Comparison of ENCODE assay signal across 1 cellular context in the genomic region with DNA sequence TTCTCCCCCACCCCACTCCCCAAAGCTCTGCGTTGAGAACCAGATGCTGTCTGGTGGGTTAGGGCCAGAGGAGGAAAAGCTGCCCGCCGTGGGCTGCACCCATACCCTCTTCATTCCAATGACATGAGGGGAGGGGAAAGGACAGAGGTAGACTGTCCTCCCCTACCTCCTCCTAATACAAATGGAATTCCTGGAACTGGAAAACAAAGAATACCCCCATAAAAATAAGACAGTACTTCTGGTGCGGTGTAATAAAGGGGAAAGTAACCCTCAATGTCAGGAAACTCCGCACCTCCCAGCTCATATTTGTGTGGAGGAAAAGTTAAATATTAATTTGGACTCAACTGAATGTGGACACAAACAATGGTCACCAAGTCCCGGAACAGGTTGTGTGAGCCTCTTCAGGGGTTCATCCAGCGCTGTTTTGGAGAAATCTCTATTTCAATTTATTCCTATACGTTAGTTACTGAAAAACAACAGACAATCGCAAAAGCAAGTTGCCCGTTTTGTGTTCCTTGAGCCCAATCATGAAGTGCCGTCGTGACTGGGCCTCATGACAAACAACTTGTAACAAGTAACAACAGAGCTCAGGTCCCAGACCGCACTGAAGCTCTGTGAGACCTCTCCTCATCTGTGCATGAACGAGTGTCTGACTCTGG.
TF ChIP-seq lines count a peak whose summit lies in the region.

No MANE protein-coding gene starts in this region.

TF ChIP-seq in GM23338, 12 proteins besides CTCF, POLR2A, EP300 and RAD21 (continued from another document):
- TF ChIP-seq, protein P1, sequence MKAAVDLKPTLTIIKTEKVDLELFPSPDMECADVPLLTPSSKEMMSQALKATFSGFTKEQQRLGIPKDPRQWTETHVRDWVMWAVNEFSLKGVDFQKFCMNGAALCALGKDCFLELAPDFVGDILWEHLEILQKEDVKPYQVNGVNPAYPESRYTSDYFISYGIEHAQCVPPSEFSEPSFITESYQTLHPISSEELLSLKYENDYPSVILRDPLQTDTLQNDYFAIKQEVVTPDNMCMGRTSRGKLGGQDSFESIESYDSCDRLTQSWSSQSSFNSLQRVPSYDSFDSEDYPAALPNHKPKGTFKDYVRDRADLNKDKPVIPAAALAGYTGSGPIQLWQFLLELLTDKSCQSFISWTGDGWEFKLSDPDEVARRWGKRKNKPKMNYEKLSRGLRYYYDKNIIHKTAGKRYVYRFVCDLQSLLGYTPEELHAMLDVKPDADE (IDR thresholded peaks at IDR 0.05): no peak
- TF ChIP-seq CREB1 (CRISPR knock-in tag; IDR thresholded peaks at IDR 0.05; ENCODE audit: low read depth) (no peak), STAT1 (IDR thresholded peaks at IDR 0.05; ENCODE audit: unreplicated experiment) (no peak), ZNF331 (CRISPR knock-in tag; IDR thresholded peaks at IDR 0.05; ENCODE audit: low read depth) (no peak)
- TF ChIP-seq, protein P2, sequence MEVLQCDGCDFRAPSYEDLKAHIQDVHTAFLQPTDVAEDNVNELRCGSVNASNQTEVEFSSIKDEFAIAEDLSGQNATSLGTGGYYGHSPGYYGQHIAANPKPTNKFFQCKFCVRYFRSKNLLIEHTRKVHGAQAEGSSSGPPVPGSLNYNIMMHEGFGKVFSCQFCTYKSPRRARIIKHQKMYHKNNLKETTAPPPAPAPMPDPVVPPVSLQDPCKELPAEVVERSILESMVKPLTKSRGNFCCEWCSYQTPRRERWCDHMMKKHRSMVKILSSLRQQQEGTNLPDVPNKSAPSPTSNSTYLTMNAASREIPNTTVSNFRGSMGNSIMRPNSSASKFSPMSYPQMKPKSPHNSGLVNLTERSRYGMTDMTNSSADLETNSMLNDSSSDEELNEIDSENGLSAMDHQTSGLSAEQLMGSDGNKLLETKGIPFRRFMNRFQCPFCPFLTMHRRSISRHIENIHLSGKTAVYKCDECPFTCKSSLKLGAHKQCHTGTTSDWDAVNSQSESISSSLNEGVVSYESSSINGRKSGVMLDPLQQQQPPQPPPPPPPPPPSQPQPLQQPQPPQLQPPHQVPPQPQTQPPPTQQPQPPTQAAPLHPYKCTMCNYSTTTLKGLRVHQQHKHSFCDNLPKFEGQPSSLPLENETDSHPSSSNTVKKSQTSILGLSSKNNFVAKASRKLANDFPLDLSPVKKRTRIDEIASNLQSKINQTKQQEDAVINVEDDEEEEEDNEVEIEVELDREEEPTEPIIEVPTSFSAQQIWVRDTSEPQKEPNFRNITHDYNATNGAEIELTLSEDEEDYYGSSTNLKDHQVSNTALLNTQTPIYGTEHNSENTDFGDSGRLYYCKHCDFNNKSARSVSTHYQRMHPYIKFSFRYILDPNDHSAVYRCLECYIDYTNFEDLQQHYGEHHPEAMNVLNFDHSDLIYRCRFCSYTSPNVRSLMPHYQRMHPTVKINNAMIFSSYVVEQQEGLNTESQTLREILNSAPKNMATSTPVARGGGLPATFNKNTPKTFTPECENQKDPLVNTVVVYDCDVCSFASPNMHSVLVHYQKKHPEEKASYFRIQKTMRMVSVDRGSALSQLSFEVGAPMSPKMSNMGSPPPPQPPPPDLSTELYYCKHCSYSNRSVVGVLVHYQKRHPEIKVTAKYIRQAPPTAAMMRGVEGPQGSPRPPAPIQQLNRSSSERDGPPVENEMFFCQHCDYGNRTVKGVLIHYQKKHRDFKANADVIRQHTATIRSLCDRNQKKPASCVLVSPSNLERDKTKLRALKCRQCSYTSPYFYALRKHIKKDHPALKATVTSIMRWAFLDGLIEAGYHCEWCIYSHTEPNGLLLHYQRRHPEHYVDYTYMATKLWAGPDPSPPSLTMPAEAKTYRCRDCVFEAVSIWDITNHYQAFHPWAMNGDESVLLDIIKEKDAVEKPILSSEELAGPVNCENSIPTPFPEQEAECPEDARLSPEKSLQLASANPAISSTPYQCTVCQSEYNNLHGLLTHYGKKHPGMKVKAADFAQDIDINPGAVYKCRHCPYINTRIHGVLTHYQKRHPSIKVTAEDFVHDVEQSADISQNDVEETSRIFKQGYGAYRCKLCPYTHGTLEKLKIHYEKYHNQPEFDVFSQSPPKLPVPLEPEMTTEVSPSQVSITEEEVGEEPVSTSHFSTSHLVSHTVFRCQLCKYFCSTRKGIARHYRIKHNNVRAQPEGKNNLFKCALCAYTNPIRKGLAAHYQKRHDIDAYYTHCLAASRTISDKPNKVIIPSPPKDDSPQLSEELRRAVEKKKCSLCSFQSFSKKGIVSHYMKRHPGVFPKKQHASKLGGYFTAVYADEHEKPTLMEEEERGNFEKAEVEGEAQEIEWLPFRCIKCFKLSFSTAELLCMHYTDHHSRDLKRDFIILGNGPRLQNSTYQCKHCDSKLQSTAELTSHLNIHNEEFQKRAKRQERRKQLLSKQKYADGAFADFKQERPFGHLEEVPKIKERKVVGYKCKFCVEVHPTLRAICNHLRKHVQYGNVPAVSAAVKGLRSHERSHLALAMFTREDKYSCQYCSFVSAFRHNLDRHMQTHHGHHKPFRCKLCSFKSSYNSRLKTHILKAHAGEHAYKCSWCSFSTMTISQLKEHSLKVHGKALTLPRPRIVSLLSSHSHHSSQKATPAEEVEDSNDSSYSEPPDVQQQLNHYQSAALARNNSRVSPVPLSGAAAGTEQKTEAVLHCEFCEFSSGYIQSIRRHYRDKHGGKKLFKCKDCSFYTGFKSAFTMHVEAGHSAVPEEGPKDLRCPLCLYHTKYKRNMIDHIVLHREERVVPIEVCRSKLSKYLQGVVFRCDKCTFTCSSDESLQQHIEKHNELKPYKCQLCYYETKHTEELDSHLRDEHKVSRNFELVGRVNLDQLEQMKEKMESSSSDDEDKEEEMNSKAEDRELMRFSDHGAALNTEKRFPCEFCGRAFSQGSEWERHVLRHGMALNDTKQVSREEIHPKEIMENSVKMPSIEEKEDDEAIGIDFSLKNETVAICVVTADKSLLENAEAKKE (CRISPR knock-in tag; IDR thresholded peaks at IDR 0.05): no peak
TF ChIP-seq in GM23338: peak in this region for 0.
